8 cellular contexts compared by ENCODE assay signal in the genomic region with DNA sequence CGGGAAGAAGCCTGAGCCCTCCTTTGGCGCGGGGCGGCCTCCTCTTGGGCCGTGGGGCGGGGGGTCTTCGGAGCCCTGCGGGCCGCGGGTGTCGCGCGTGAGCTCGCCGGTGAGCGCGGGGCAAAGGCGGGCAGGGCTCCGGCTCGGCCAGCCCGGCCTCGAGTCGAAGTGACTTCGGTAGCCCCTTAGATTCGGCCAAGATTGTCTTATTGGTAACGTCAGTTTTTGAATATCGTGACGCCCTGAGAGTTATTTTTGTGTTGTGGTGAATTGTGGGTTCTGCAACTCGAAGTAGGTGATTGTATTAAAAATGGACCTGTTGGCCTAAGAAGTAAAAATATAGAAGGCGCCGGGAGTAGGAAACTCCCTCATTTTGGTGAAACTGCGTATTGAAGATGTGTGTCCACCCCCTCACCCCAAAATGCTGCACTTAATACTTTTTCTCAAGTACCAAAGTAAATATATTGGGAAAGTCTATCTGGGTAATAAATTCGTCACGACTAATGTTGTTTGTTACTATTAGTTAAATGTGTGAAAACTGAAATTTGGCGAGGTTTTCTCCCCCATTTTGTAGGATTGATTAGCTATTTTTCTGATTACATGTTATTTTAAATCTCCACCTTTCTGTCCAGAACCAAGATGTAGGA. TPM values are rescaled to one million over a fixed set of nuclear protein-coding genes. Genes with fewer than 3 reads are reported as not detected.
A peak's percentile ranks its signal among the peaks of the same experiment; 100 is the strongest.
DNase-seq lines count a peak whose midpoint lies in the region; ATAC-seq and TF ChIP-seq lines count a peak whose summit lies in the region.

No MANE protein-coding gene starts in this region.

- H3K4me1 ChIP-seq in heart left ventricle (peaks cover 13 to 62% (median 47%) of the 10 kb centered on the region in 12 donors), psoas muscle (peaks cover 46% of the 10 kb centered on the region)

- WGBS in heart left ventricle, 4 donors: 0% methylated on average over 25 to 35 of the region's 35 CpGs
- 0 to 1% (median 0%) methylated on average over 35 of the region's 35 CpGs for WGBS in psoas muscle, 3 donors

- H3K4me3 ChIP-seq in heart left ventricle (peak overlapping the region; percentile 70 to 100 (median 86)), psoas muscle (peak overlapping the region; percentile 87)

- H3K27ac ChIP-seq in heart left ventricle: peak overlapping the region; percentile 91 to 100 (median 98)
- H3K27ac ChIP-seq in psoas muscle: peak overlapping the region; percentile 98

- CTCF ChIA-PET in activated B cell treated with CpG ODN at 0.5 μM for 24 hours (lab: Charles Lee): no interaction called here

- H3K36me3 Mint-ChIP-seq in activated B cell treated with CpG ODN at 0.5 μM for 24 hours (ENCODE audit: low read depth): peaks cover 54% of the 10 kb centered on the region

- DNase-seq in Right ventricle myocardium inferior (ENCODE audit: missing footprints) (no peak), cardiac septum (ENCODE audit: low spot score) (no peak), activated B cell treated with CpG ODN at 0.5 μM for 24 hours (no peak), heart left ventricle (no peak), psoas muscle (no peak), GF-D8 (lab: John Stamatoyannopoulos, UW) (no peak)
- DNase-seq in stimulated activated CD4-positive, alpha-beta T cell treated with anti-CD3 and anti-CD28 coated beads, Interleukin-12 subunit alpha, Interleukin-12 subunit beta, amount 100 ng/mL, for 4 hours: no peak

- peaks cover 63% of the 10 kb centered on the region for H3K4me1 Mint-ChIP-seq in activated B cell treated with CpG ODN at 0.5 μM for 24 hours

- H3K9me3 Mint-ChIP-seq in activated B cell treated with CpG ODN at 0.5 μM for 24 hours: no peaks in the 10 kb centered on the region

- H3K36me3 ChIP-seq in heart left ventricle: peaks cover 0 to 38% (median 16%) of the 10 kb centered on the region in 9 donors
- peaks cover 0 to 26% of the 10 kb centered on the region in 2 donors for H3K36me3 ChIP-seq in psoas muscle (ENCODE audit: insufficient read depth in 1 of 2, low read depth in 1 of 2)

- H3K27me3 Mint-ChIP-seq in activated B cell treated with CpG ODN at 0.5 μM for 24 hours: no peaks in the 10 kb centered on the region

- intact Hi-C loops in Right ventricle myocardium inferior (cut with DNase I): loop anchor here (1.0 to 10.0 kb wide), 4 partner anchors 44 to 232 kb away; no protein-coding TSS in a partner anchor
- intact Hi-C loops in cardiac septum (cut with DNase I): loop anchor here (1.0 to 5.0 kb wide), 2 partner anchors 84 to 96 kb away; a partner anchor contains a TSS
- intact Hi-C loops in activated B cell treated with CpG ODN at 0.5 μM for 24 hours (cut with micrococcal nuclease): loop anchor here (1.0 to 10.0 kb wide), 11 partner anchors 98 to 1838 kb away; a partner anchor contains a TSS
- intact Hi-C loops in heart left ventricle (cut with DNase I): loop anchor here in 8 of 10 donors (1.0 to 10.0 kb wide), 9 partner anchors 34 to 232 kb away; a partner anchor contains a TSS
- intact Hi-C loops in psoas muscle (cut with DNase I): loop anchor here (1.0 to 5.0 kb wide), 3 partner anchors 96 to 431 kb away; a partner anchor contains a TSS

- POLR2A ChIA-PET in activated B cell treated with CpG ODN at 0.5 μM for 24 hours (lab: Charles Lee): interaction anchor here (0.6 to 3.3 kb wide), 9 partner anchors 9 to 430 kb away, joined by 3 to 31 read pairs (median 8); a partner anchor contains a TSS

- no peak for TF ChIP-seq CTCF in activated B cell treated with CpG ODN at 0.5 μM for 24 hours (IDR thresholded peaks at IDR 0.05)
- TF ChIP-seq CTCF in heart left ventricle (IDR thresholded peaks at IDR 0.05): no peak
- TF ChIP-seq CTCF in psoas muscle (IDR thresholded peaks at IDR 0.05): no peak

- H3K27me3 ChIP-seq in heart left ventricle (no peaks in the 10 kb centered on the region), psoas muscle (ENCODE audit: insufficient read depth in 3 of 3, low read length in 2 of 3) (no peaks in the 10 kb centered on the region)

- peak overlapping the region; percentile 99 for H3K27ac Mint-ChIP-seq in activated B cell treated with CpG ODN at 0.5 μM for 24 hours

- H3K9me3 ChIP-seq in heart left ventricle (no peaks in the 10 kb centered on the region), psoas muscle (no peaks in the 10 kb centered on the region)

- peak overlapping the region; percentile 99 for H3K4me3 Mint-ChIP-seq in activated B cell treated with CpG ODN at 0.5 μM for 24 hours

- TF ChIP-seq POLR2A in heart left ventricle (IDR thresholded peaks at IDR 0.05): no peak

- peak; percentile 38 for ATAC-seq in Right ventricle myocardium inferior
- ATAC-seq in HG03280 (IDR thresholded peaks at IDR 0.05; ENCODE audit: unreplicated experiment): peak; percentile 7
- peak; percentile 5 for ATAC-seq in activated B cell treated with CpG ODN at 0.5 μM for 24 hours (ENCODE audit: low read depth)
- peak in 3 of 4 donors; percentile 24 to 50 (median 26) for ATAC-seq in heart left ventricle
- ATAC-seq in psoas muscle: peak; percentile 28 to 55 (median 32)

RNA-seq across cellular contexts. Expression of a gene that starts 0.7 kb away (rescaled TPM):
- total RNA-seq in Right ventricle myocardium inferior: 79.3 TPM
- total RNA-seq in cardiac septum: 86.5 TPM
- total RNA-seq in activated B cell treated with CpG ODN at 0.5 μM for 24 hours: 86.7 and 89.5 TPM in 2 replicates
- total RNA-seq in heart left ventricle: 10 to 100 TPM; 69.8 to 97.9 (median 84.4) TPM
- 10 to 100 TPM; 16.9 to 57.7 TPM for polyA plus RNA-seq in heart left ventricle
- 100 to 1,000 TPM in 1 of 4 donors, 10 to 100 TPM in 3; 72.6 to 104 (median 89.0) TPM for total RNA-seq in psoas muscle
- polyA plus RNA-seq in psoas muscle: 10 to 100 TPM; 51.2 to 97.7 (median 58.6) TPM
